1 cellular context compared by ENCODE assay signal in the genomic region with DNA sequence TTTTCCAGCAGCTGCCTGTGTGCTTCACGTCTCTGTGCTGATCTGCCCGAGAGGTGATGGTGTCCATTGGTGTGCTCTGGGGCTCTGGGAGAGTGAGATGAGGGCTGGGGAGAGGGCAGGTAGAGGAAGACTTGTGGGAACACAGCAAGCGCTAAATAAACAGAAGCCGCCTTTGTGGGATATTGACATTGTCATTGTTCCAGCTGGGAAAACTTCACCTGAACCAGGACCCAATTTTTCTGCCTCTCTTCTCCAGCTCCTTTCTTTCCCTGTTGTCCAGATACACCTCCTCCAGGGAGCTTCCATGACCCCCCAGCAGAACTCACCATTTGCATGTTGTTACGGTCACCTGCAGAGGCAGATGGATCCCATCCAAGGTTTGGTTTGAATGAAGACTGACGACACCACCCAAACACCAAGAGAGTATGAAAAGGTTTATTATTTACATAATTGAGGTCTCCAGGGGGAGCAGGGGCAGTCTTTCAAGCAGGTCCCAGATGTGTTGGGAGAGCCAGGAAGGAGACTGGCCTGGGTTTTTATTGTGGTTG.
TF ChIP-seq lines count a peak whose summit lies in the region.

No MANE protein-coding gene starts in this region.

TF ChIP-seq in HepG2, 621 proteins besides CTCF, POLR2A, EP300 and RAD21:
- no peak for TF ChIP-seq ZNF570 (CRISPR knock-in tag; IDR thresholded peaks at IDR 0.05; ENCODE audit: borderline replicate concordance)
- no peak for TF ChIP-seq EEA1 (CRISPR knock-in tag; IDR thresholded peaks at IDR 0.05; ENCODE audit: borderline replicate concordance)
- TF ChIP-seq ZNF34 (CRISPR knock-in tag; IDR thresholded peaks at IDR 0.05; ENCODE audit: borderline replicate concordance): no peak
- TF ChIP-seq BCL6 (CRISPR knock-in tag; IDR thresholded peaks at IDR 0.05): no peak
- no peak for TF ChIP-seq NFIC (IDR thresholded peaks at IDR 0.05; ENCODE audit: low read length)
- no peak for TF ChIP-seq FIP1L1 (IDR thresholded peaks at IDR 0.05; ENCODE audit: borderline replicate concordance, insufficient read depth, low read depth, low read length)
- TF ChIP-seq PLRG1 (conservative IDR thresholded peaks at IDR 0.05): no peak
- no peak for TF ChIP-seq SP140L (CRISPR knock-in tag; IDR thresholded peaks at IDR 0.05; ENCODE audit: borderline replicate concordance)
- no peak for TF ChIP-seq SALL2 (CRISPR knock-in tag; IDR thresholded peaks at IDR 0.05)
- no peak for TF ChIP-seq RXRB (CRISPR knock-in tag; IDR thresholded peaks at IDR 0.05; ENCODE audit: borderline replicate concordance)
- no peak for TF ChIP-seq SNAI1 (CRISPR knock-in tag; IDR thresholded peaks at IDR 0.05; ENCODE audit: borderline replicate concordance)
- TF ChIP-seq, protein P1, sequence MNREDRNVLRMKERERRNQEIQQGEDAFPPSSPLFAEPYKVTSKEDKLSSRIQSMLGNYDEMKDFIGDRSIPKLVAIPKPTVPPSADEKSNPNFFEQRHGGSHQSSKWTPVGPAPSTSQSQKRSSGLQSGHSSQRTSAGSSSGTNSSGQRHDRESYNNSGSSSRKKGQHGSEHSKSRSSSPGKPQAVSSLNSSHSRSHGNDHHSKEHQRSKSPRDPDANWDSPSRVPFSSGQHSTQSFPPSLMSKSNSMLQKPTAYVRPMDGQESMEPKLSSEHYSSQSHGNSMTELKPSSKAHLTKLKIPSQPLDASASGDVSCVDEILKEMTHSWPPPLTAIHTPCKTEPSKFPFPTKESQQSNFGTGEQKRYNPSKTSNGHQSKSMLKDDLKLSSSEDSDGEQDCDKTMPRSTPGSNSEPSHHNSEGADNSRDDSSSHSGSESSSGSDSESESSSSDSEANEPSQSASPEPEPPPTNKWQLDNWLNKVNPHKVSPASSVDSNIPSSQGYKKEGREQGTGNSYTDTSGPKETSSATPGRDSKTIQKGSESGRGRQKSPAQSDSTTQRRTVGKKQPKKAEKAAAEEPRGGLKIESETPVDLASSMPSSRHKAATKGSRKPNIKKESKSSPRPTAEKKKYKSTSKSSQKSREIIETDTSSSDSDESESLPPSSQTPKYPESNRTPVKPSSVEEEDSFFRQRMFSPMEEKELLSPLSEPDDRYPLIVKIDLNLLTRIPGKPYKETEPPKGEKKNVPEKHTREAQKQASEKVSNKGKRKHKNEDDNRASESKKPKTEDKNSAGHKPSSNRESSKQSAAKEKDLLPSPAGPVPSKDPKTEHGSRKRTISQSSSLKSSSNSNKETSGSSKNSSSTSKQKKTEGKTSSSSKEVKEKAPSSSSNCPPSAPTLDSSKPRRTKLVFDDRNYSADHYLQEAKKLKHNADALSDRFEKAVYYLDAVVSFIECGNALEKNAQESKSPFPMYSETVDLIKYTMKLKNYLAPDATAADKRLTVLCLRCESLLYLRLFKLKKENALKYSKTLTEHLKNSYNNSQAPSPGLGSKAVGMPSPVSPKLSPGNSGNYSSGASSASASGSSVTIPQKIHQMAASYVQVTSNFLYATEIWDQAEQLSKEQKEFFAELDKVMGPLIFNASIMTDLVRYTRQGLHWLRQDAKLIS (CRISPR knock-in tag; IDR thresholded peaks at IDR 0.05): no peak
- no peak for TF ChIP-seq ZNF264 (CRISPR knock-in tag; IDR thresholded peaks at IDR 0.05)
- TF ChIP-seq, protein P2, sequence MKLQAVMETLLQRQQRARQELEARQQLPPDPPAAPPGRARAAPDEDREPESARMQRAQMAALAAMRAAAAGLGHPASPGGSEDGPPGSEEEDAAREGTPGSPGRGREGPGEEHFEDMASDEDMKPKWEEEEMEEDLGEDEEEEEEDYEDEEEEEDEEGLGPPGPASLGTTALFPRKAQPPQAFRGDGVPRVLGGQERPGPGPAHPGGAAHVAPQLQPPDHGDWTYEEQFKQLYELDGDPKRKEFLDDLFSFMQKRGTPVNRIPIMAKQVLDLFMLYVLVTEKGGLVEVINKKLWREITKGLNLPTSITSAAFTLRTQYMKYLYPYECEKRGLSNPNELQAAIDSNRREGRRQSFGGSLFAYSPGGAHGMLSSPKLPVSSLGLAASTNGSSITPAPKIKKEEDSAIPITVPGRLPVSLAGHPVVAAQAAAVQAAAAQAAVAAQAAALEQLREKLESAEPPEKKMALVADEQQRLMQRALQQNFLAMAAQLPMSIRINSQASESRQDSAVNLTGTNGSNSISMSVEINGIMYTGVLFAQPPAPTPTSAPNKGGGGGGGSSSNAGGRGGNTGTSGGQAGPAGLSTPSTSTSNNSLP (IDR thresholded peaks at IDR 0.05; ENCODE audit: low read depth, low read length): no peak
- no peak for TF ChIP-seq ZNF10 (CRISPR knock-in tag; IDR thresholded peaks at IDR 0.05; ENCODE audit: borderline replicate concordance, low read depth)
